In the genomic region with DNA sequence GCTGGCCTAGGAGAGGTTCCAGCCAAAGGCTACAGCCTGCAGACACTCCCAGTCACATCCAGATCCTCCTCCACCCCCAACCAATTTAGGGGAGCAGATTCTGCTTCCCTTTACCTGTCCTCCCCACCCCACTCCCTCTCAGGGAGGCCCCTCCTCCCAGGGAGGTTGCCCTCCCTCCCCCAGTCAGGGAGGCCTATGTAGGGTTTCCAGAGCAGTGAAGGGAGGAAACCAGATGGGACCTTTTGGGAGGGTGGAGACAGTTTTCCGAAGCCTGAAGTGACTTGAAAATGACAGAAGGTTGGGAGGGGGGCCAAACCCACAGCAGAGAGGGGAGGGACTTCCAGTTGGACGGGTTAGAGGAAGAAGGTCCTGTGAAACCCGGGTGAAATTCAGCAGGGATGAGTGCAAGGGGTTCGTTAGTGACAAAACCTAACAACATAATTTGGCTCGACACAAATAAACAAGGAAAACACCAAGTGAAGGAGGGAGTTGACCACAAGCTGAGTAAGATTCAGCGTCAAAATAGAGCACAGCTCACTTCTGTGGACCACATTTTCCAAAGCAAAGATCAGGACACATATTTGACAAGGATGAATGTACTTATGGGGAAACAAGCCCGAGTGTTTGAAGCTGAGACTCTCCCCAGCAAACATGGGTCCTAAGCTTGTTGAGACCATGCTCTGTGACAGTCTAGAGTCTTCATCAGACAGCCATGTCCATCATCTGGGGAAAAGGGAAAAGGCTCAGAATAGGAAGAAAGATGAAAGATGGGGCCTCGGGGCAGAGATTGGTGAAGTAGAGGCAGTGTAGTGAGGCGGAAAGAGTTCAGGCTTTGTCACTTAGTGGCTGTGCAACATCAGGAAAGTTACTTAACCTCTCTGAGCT, we compare ENCODE assay signal across 1 cellular context.
TF ChIP-seq lines count a peak whose summit lies in the region.

No MANE protein-coding gene starts in this region.

TF ChIP-seq in HEK293, 187 proteins besides CTCF, POLR2A, EP300 and RAD21 (continued from another document):
- peak; percentile 89 for TF ChIP-seq PRDM4 (tag by site-specific recombination; IDR thresholded peaks at IDR 0.05)
- TF ChIP-seq GLIS1 (tag by site-specific recombination; IDR thresholded peaks at IDR 0.05) = peak; percentile 62
- peak; percentile 17 for TF ChIP-seq SP3 (tag by site-specific recombination; IDR thresholded peaks at IDR 0.05)
TF ChIP-seq in HEK293: peak in this region for 9.
